In genomic region chr12:63151061-63151897, GRCh38 we compare ENCODE assay signal across 9 cellular contexts. TPM values are rescaled to one million over a fixed set of nuclear protein-coding genes. Genes with fewer than 3 reads are reported as not detected.
A peak's percentile ranks its signal among the peaks of the same experiment; 100 is the strongest.
DNase-seq lines count a peak whose midpoint lies in the region; ATAC-seq, FAIRE-seq and TF ChIP-seq lines count a peak whose summit lies in the region.
"Had no signal": no experiment of that assay in that cellular context is flagged by ENCODE, and none has a peak within 500 bp of the region (broad histone marks: within the 10 kb centered on the region; RNA-seq: fewer than 3 reads in every experiment).

AVPR1A (minus strand) TSS chr12:63151201; CDS start chr12:63150836, 365 bp downstream.

- H3K79me2 ChIP-seq in OCI-LY3 (ENCODE audit: low read length) = no peaks in the 10 kb centered on the region

- H3K27me3 ChIP-seq in OCI-LY3 (ENCODE audit: low read depth, low read length) (no peaks in the 10 kb centered on the region), esophagus muscularis mucosa (peaks cover 0 to 79% (median 27%) of the 10 kb centered on the region in 4 donors)

- no peaks in the 10 kb centered on the region for H4K20me1 ChIP-seq in OCI-LY3 (ENCODE audit: insufficient read depth, low read length)

- H3K36me3 ChIP-seq in OCI-LY3 (replicated peaks; ENCODE audit: low read depth, low read length) (no peaks in the 10 kb centered on the region), esophagus muscularis mucosa (no peaks in the 10 kb centered on the region)

- DNase-seq in GM12891 (ENCODE audit: insufficient read length, low spot score) (peak; percentile 4), esophagus muscularis mucosa (ENCODE audit: extremely low spot score) (no peak), nephron progenitor cell (no peak), NCI-H1436 (lab: John Stamatoyannopoulos, UW) (no peak), activated gamma-delta T cell (lab: John Stamatoyannopoulos, UW) (no peak)

- TF ChIP-seq CTCF in OCI-LY3 (IDR thresholded peaks at IDR 0.05; ENCODE audit: low read depth, low read length) (no peak), esophagus muscularis mucosa (IDR thresholded peaks at IDR 0.05) (no peak), nephron progenitor cell (IDR thresholded peaks at IDR 0.05) (no peak)

- H3K4me1 Mint-ChIP-seq in nephron progenitor cell = peaks cover 21% of the 10 kb centered on the region
- H3K4me1 Mint-ChIP-seq in stimulated activated memory B cell treated with anti-CD40 and anti-IgM and Interleukin-4, amounts not matched to agents 10 μg/mL and 1 μg/mL and 100 μg/mL, for 72 hours = peaks cover 5% of the 10 kb centered on the region

- H3K4me3 ChIP-seq in OCI-LY3 (ENCODE audit: low read length) (no peak within 1 kb of the TSS), esophagus muscularis mucosa (peak within 1 kb of the TSS; percentile 43 to 54 (median 45))

- H3K27ac ChIP-seq in OCI-LY3 (ENCODE audit: low read length) = no peak within 1 kb of the TSS
- H3K27ac ChIP-seq in esophagus muscularis mucosa (replicated peaks in 1 of 4) = peak within 1 kb of the TSS in 3 of 4 donors; percentile 34 to 56 (median 44)

- H3K27ac Mint-ChIP-seq in nephron progenitor cell = no peak within 1 kb of the TSS
- H3K27ac Mint-ChIP-seq in stimulated activated memory B cell treated with anti-CD40 and anti-IgM and Interleukin-4, amounts not matched to agents 10 μg/mL and 1 μg/mL and 100 μg/mL, for 72 hours = no peak within 1 kb of the TSS

- no peak for ATAC-seq in stimulated activated memory B cell treated with anti-CD40 and anti-IgM and Interleukin-4, amounts not matched to agents 10 μg/mL and 1 μg/mL and 100 μg/mL, for 72 hours
- no peak for ATAC-seq in HG03159 (IDR thresholded peaks at IDR 0.05; ENCODE audit: unreplicated experiment)

- no peak within 1 kb of the TSS for H3K9ac ChIP-seq in OCI-LY3 (ENCODE audit: low read length)

- intact Hi-C loops in esophagus muscularis mucosa (cut with DNase I) = no loop called here

- H3K4me3 Mint-ChIP-seq in nephron progenitor cell = peak within 1 kb of the TSS; percentile 89
- H3K4me3 Mint-ChIP-seq in stimulated activated memory B cell treated with anti-CD40 and anti-IgM and Interleukin-4, amounts not matched to agents 10 μg/mL and 1 μg/mL and 100 μg/mL, for 72 hours = no peak within 1 kb of the TSS

- peak within 1 kb of the TSS; percentile 54 for H3K4me2 ChIP-seq in OCI-LY3 (ENCODE audit: low read length)

- peaks cover 67% of the 10 kb centered on the region for H3K27me3 Mint-ChIP-seq in nephron progenitor cell (ENCODE audit: low read depth, poor library complexity)
- peaks cover 63% of the 10 kb centered on the region for H3K27me3 Mint-ChIP-seq in stimulated activated memory B cell treated with anti-CD40 and anti-IgM and Interleukin-4, amounts not matched to agents 10 μg/mL and 1 μg/mL and 100 μg/mL, for 72 hours

- TF ChIP-seq POLR2A in GM12891 (IDR thresholded peaks at IDR 0.05; ENCODE audit: low read depth, low read length) = no peak
- no peak for TF ChIP-seq POLR2A in esophagus muscularis mucosa (IDR thresholded peaks at IDR 0.05; ENCODE audit: low read depth)

- WGBS in esophagus muscularis mucosa = under 1% methylated on average over 37 of the region's 41 CpGs

- H3K9me3 Mint-ChIP-seq in nephron progenitor cell = peaks cover 14% of the 10 kb centered on the region
- H3K9me3 Mint-ChIP-seq in stimulated activated memory B cell treated with anti-CD40 and anti-IgM and Interleukin-4, amounts not matched to agents 10 μg/mL and 1 μg/mL and 100 μg/mL, for 72 hours = peaks cover 3% of the 10 kb centered on the region

- no peak for TF ChIP-seq EP300 in esophagus muscularis mucosa (IDR thresholded peaks at IDR 0.05)

- no peaks in the 10 kb centered on the region for H3K4me1 ChIP-seq in OCI-LY3 (ENCODE audit: low read length)
- peaks cover 17 to 29% (median 26%) of the 10 kb centered on the region in 4 donors for H3K4me1 ChIP-seq in esophagus muscularis mucosa

- peak within 1 kb of the TSS; percentile 51; the same call in 1 of the 2 replicates for H2AFZ ChIP-seq in OCI-LY3 (ENCODE audit: low read depth, low read length)

- H3K9me3 ChIP-seq in OCI-LY3 (ENCODE audit: insufficient read depth, low read length) (no peaks in the 10 kb centered on the region), esophagus muscularis mucosa (no peaks in the 10 kb centered on the region)

- H3K36me3 Mint-ChIP-seq in nephron progenitor cell (ENCODE audit: low read depth) = peaks cover 6% of the 10 kb centered on the region
- H3K36me3 Mint-ChIP-seq in stimulated activated memory B cell treated with anti-CD40 and anti-IgM and Interleukin-4, amounts not matched to agents 10 μg/mL and 1 μg/mL and 100 μg/mL, for 72 hours = no peaks in the 10 kb centered on the region

- no peak for FAIRE-seq in GM12891 (lab: Jason Lieb, UNC)

TF ChIP-seq in GM12891, 5 proteins besides CTCF, POLR2A, EP300 and RAD21:
- no peak for TF ChIP-seq PAX5 (IDR thresholded peaks at IDR 0.05; ENCODE audit: insufficient read depth, low read length, severe bottlenecking)
- no peak for TF ChIP-seq TAF1 (IDR thresholded peaks at IDR 0.05; ENCODE audit: low read depth, low read length)

RNA-seq across cellular contexts. Expression of gene AVPR1A, which starts in this region (rescaled TPM):
- polyA plus RNA-seq in GM12891 (2012; ENCODE audit: low read depth, missing spikeins) = not detected
- 10 to 100 TPM in 1 of 4 donors, 1 to 10 TPM in 3; 1.2 to 12.9 (median 8.0) TPM for total RNA-seq in esophagus muscularis mucosa
- total RNA-seq: M059J had no signal
